In genomic region chr14:55026793-55027560, GRCh38 we compare ENCODE assay signal across 8 cellular contexts. TPM values are rescaled to one million over a fixed set of nuclear protein-coding genes. Genes with fewer than 3 reads are reported as not detected.
DNase-seq lines count a peak whose midpoint lies in the region; ATAC-seq and TF ChIP-seq lines count a peak whose summit lies in the region.

Gene SOCS4, plus strand, starts transcription at chr14:55027236. Its CDS starts 15,806 bp downstream, at chr14:55043042.
Gene WDHD1, minus strand, starts transcription at chr14:55027099. Its CDS starts 312 bp downstream, at chr14:55026787.

- H3K27me3 ChIP-seq in breast epithelium, result no peaks in the 10 kb centered on the region
- H3K27me3 ChIP-seq in iPS-20b (ENCODE audit: insufficient read depth, low read length), result no peaks in the 10 kb centered on the region
- no peaks in the 10 kb centered on the region for H3K27me3 ChIP-seq in skeletal muscle tissue (ENCODE audit: control insufficient read depth in 3 of 3, insufficient read depth in 3 of 3, low read length in 3 of 3)

- no peak for TF ChIP-seq POLR2A in breast epithelium (IDR thresholded peaks at IDR 0.05)

- TF ChIP-seq CTCF in VCaP (conservative IDR thresholded peaks at IDR 0.05) (no peak; the same call in 1 of the 2 replicates), breast epithelium (IDR thresholded peaks at IDR 0.05) (peak in 1 of 3 donors; percentile 25)

- ATAC-seq in GM18907 (IDR thresholded peaks at IDR 0.05; ENCODE audit: unreplicated experiment) (peak; percentile 93), HG03139 (IDR thresholded peaks at IDR 0.05; ENCODE audit: unreplicated experiment) (peak; percentile 94)

- intact Hi-C loops in breast epithelium (cut with DNase I; ENCODE audit: low total_unique reads), result no loop called here

- DNase-seq in AG08396 (ENCODE audit: low spot score) (peak; percentile 96), NCI-H2196 treated with DMSO at 0.1 percent for 48 hours (lab: John Stamatoyannopoulos, UW; ENCODE audit: unreplicated experiment) (peak; percentile 84), breast epithelium (ENCODE audit: low spot score in 2 of 2) (peak; percentile 89 to 92)

- H3K36me3 ChIP-seq in breast epithelium, result no peaks in the 10 kb centered on the region
- H3K36me3 ChIP-seq in iPS-20b (ENCODE audit: insufficient read depth, low read depth, low read length), result peaks cover 28% of the 10 kb centered on the region
- no peaks in the 10 kb centered on the region for H3K36me3 ChIP-seq in skeletal muscle tissue (ENCODE audit: control insufficient read depth in 3 of 3, insufficient read depth in 3 of 3, low read length in 3 of 3)

- peak within 1 kb of the TSS; percentile 98 for H3K9ac ChIP-seq in iPS-20b (ENCODE audit: low read depth, low read length)
- H3K9ac ChIP-seq in skeletal muscle tissue (ENCODE audit: low read depth in 1 of 3, low read length in 3 of 3), result peak within 1 kb of the TSS; percentile 81 to 89 (median 82)

- no peaks in the 10 kb centered on the region for H3K4me1 ChIP-seq in breast epithelium
- peaks cover 24% of the 10 kb centered on the region for H3K4me1 ChIP-seq in iPS-20b (ENCODE audit: insufficient read depth, low read length)
- peaks cover 4 to 23% (median 18%) of the 10 kb centered on the region in 3 donors for H3K4me1 ChIP-seq in skeletal muscle tissue (ENCODE audit: control insufficient read depth in 3 of 3, insufficient read depth in 3 of 3, low read length in 3 of 3)

- H3K9me3 ChIP-seq in breast epithelium (no peaks in the 10 kb centered on the region), iPS-20b (ENCODE audit: insufficient read depth, low read depth, low read length) (no peaks in the 10 kb centered on the region), skeletal muscle tissue (ENCODE audit: control insufficient read depth in 3 of 3, low read length in 3 of 3) (no peaks in the 10 kb centered on the region)

- peak within 1 kb of the TSS; percentile 64 to 86 (median 71) for H3K4me3 ChIP-seq in breast epithelium
- peak within 1 kb of the TSS; percentile 94 for H3K4me3 ChIP-seq in iPS-20b (ENCODE audit: low read length)
- H3K4me3 ChIP-seq in skeletal muscle tissue (ENCODE audit: low read length in 3 of 3), result peak within 1 kb of the TSS; percentile 95 to 99 (median 96)

- H3K27ac ChIP-seq in VCaP, result peak within 1 kb of the TSS; percentile 74
- H3K27ac ChIP-seq in breast epithelium, result peak within 1 kb of the TSS; percentile 80 to 84
- H3K27ac ChIP-seq in iPS-20b (ENCODE audit: low read length), result peak within 1 kb of the TSS; percentile 75
- H3K27ac ChIP-seq in skeletal muscle tissue (ENCODE audit: low read depth, low read length), result peak within 1 kb of the TSS; percentile 86

RNA-seq across cellular contexts. Expression of gene SOCS4, which starts in this region (rescaled TPM):
- total RNA-seq in breast epithelium (10 to 100 TPM; 16.0 to 23.3 (median 16.3) TPM), skeletal muscle tissue (9.4 TPM)

RNA-seq across cellular contexts. Expression of gene WDHD1, which starts in this region (rescaled TPM):
- total RNA-seq in breast epithelium (1 to 10 TPM; 1.8 to 3.5 (median 2.3) TPM), skeletal muscle tissue (9.4 TPM)

Comparison
In these comparisons a context has a peak if more than half of its experiments do, and no peak if none do; other contexts are left out.
1. Peak in every context shown above with its lines: DNase-seq, ATAC-seq, H3K4me3 ChIP-seq and H3K27ac ChIP-seq.